10 cellular contexts compared by ENCODE assay signal in genomic region chr2:229873123-229873581, GRCh38. TPM values are rescaled to one million over a fixed set of nuclear protein-coding genes. Genes with fewer than 3 reads are reported as not detected.
DNase-seq lines count a peak whose midpoint lies in the region; ATAC-seq and TF ChIP-seq lines count a peak whose summit lies in the region.
"Had no signal": no experiment of that assay in that cellular context is flagged by ENCODE, and none has a peak within 500 bp of the region (broad histone marks: within the 10 kb centered on the region; RNA-seq: fewer than 3 reads in every experiment).

No MANE protein-coding gene starts in this region.

- TF ChIP-seq CTCF in CD4-positive, alpha-beta T cell (IDR thresholded peaks at IDR 0.05), result no peak
- no peak for TF ChIP-seq CTCF in endothelial cell (IDR thresholded peaks at IDR 0.05; ENCODE audit: unreplicated experiment)

- peak overlapping the region; percentile 65 for H3K27ac Mint-ChIP-seq in CD4-positive, alpha-beta T cell
- peak overlapping the region; percentile 10 for H3K27ac Mint-ChIP-seq in endothelial cell (ENCODE audit: unreplicated experiment)
- H3K27ac Mint-ChIP-seq: activated naive CD8-positive, alpha-beta T cell treated with anti-CD3 and anti-CD28 coated beads, Interleukin-2, amount 10 ng/mL, durations not matched to agents 7 days and 5 days had no signal

- H3K27me3 Mint-ChIP-seq in CD4-positive, alpha-beta T cell, result no peaks in the 10 kb centered on the region
- H3K27me3 Mint-ChIP-seq in endothelial cell (ENCODE audit: unreplicated experiment), result no peaks in the 10 kb centered on the region
- H3K27me3 Mint-ChIP-seq: activated naive CD8-positive, alpha-beta T cell treated with anti-CD3 and anti-CD28 coated beads, Interleukin-2, amount 10 ng/mL, durations not matched to agents 7 days and 5 days had no signal

- H3K4me3 Mint-ChIP-seq in CD4-positive, alpha-beta T cell, result peak overlapping the region; percentile 20
- no peak overlapping the region for H3K4me3 Mint-ChIP-seq in endothelial cell (ENCODE audit: unreplicated experiment)
- H3K4me3 Mint-ChIP-seq: activated naive CD8-positive, alpha-beta T cell treated with anti-CD3 and anti-CD28 coated beads, Interleukin-2, amount 10 ng/mL, durations not matched to agents 7 days and 5 days had no signal

- peaks cover 87% of the 10 kb centered on the region for H3K36me3 Mint-ChIP-seq in CD4-positive, alpha-beta T cell (ENCODE audit: low read depth)
- peaks cover 13% of the 10 kb centered on the region for H3K36me3 Mint-ChIP-seq in endothelial cell (ENCODE audit: low read depth, unreplicated experiment)

- H3K27me3 ChIP-seq in CD4-positive, alpha-beta T cell (ENCODE audit: control insufficient read depth, insufficient read depth, low read length), result no peaks in the 10 kb centered on the region

- POLR2A ChIA-PET in CD4-positive, alpha-beta T cell (lab: Charles Lee), result no interaction called here

- no peak overlapping the region for H3K27ac ChIP-seq in CD4-positive, alpha-beta T cell (ENCODE audit: low read depth, low read length)
- H3K27ac ChIP-seq: GM23248 had no signal

- DNase-seq in CD4-positive, alpha-beta T cell, result no peak
- no peak for DNase-seq in endothelial cell (ENCODE audit: low spot score)
- no peak for DNase-seq in UCSD-AML1 (lab: John Stamatoyannopoulos, UW; ENCODE audit: unreplicated experiment)
- DNase-seq in NCI-H748 (lab: John Stamatoyannopoulos, UW; ENCODE audit: unreplicated experiment), result no peak
- no peak for DNase-seq in cardiac septum (ENCODE audit: low spot score)
- DNase-seq: activated naive CD8-positive, alpha-beta T cell treated with anti-CD3 and anti-CD28 coated beads, Interleukin-2, amount 10 ng/mL, durations not matched to agents 7 days and 5 days; GM23248 had no signal

- intact Hi-C loops in CD4-positive, alpha-beta T cell (cut with DNase I, micrococcal nuclease), result no loop called here
- intact Hi-C loops in cardiac septum (cut with DNase I), result no loop called here

- CTCF ChIA-PET in CD4-positive, alpha-beta T cell (lab: Charles Lee), result interaction anchor here (0.9 to 1.2 kb wide), 2 partner anchors 11 to 16 kb away, joined by 4 read pairs; no protein-coding TSS in a partner anchor

- H3K4me1 Mint-ChIP-seq in CD4-positive, alpha-beta T cell (ENCODE audit: low read depth), result peaks cover 70% of the 10 kb centered on the region
- H3K4me1 Mint-ChIP-seq in endothelial cell (ENCODE audit: unreplicated experiment), result peaks cover 9% of the 10 kb centered on the region

- H3K9me3 Mint-ChIP-seq in CD4-positive, alpha-beta T cell, result no peaks in the 10 kb centered on the region
- no peaks in the 10 kb centered on the region for H3K9me3 Mint-ChIP-seq in endothelial cell (ENCODE audit: unreplicated experiment)
- H3K9me3 Mint-ChIP-seq: activated naive CD8-positive, alpha-beta T cell treated with anti-CD3 and anti-CD28 coated beads, Interleukin-2, amount 10 ng/mL, durations not matched to agents 7 days and 5 days had no signal

- no peak for ATAC-seq in CD4-positive, alpha-beta T cell (ENCODE audit: poor library complexity)
- ATAC-seq in GM19397 (IDR thresholded peaks at IDR 0.05; ENCODE audit: unreplicated experiment), result peak; percentile 78
- peak; percentile 85 for ATAC-seq in HG03097 (IDR thresholded peaks at IDR 0.05; ENCODE audit: low FRiP score, unreplicated experiment)
- no peak for ATAC-seq in HG03439 (IDR thresholded peaks at IDR 0.05; ENCODE audit: unreplicated experiment)

- H3K9me3 ChIP-seq in CD4-positive, alpha-beta T cell (ENCODE audit: control insufficient read depth, low read length), result no peaks in the 10 kb centered on the region

RNA-seq across cellular contexts. Expression of gene TRIP12, which starts 48.7 kb away (rescaled TPM):
- 100 to 1,000 TPM; 151 to 178 TPM for total RNA-seq in CD4-positive, alpha-beta T cell
- total RNA-seq in endothelial cell (ENCODE audit: unreplicated experiment), result 363 TPM
- 222 TPM for total RNA-seq in cardiac septum

RNA-seq across cellular contexts. Expression of gene FBXO36, which starts 49.2 kb away (rescaled TPM):
- total RNA-seq in CD4-positive, alpha-beta T cell, result under 1 TPM; 0.52 to 0.84 TPM
- total RNA-seq in endothelial cell (ENCODE audit: unreplicated experiment) (3.6 TPM), cardiac septum (1.2 TPM)

Comparison
In these comparisons a context has a peak if more than half of its experiments do, and no peak if none do; other contexts are left out.
1. ATAC-seq: peak in GM19397 (single experiment) and HG03097 (single experiment); none in CD4-positive, alpha-beta T cell (single experiment) and HG03439 (single experiment).